30 cellular contexts compared by ENCODE assay signal in genomic region chr18:77671456-77672167, GRCh38.
DNase-seq lines count a peak whose midpoint lies in the region; ATAC-seq and TF ChIP-seq lines count a peak whose summit lies in the region.
"Had no signal": no experiment of that assay in that cellular context is flagged by ENCODE, and none has a peak within 500 bp of the region (broad histone marks: within the 10 kb centered on the region; RNA-seq: fewer than 3 reads in every experiment).

No MANE protein-coding gene starts in this region.

- H3K4ac ChIP-seq in neuronal stem cell (ENCODE audit: low read length), result no peak overlapping the region

- H3K9ac ChIP-seq in neuronal stem cell (ENCODE audit: low read depth, low read length, poor library complexity), result no peak overlapping the region

- peaks cover 14% of the 10 kb centered on the region for H3K27me3 Mint-ChIP-seq in glutamatergic neuron (ENCODE audit: unreplicated experiment)
- H3K27me3 Mint-ChIP-seq in chondrocyte (ENCODE audit: low read depth), result peaks cover 1% of the 10 kb centered on the region
- H3K27me3 Mint-ChIP-seq: IgD-negative memory B cell had no signal

- no peaks in the 10 kb centered on the region for H3K36me3 ChIP-seq in neuronal stem cell (replicated peaks in 1 of 2; ENCODE audit: control insufficient read depth in 2 of 2, insufficient read depth in 2 of 2, low read length in 2 of 2)
- H3K36me3 ChIP-seq: gastroesophageal sphincter, lower lobe of right lung, neutrophil, prostate gland had no signal

- no peak overlapping the region for H3K4me3 ChIP-seq in neuronal stem cell (ENCODE audit: low read length in 2 of 2)
- H3K4me3 ChIP-seq: coronary artery, gastroesophageal sphincter, GM12878, lower lobe of right lung, mucosa of descending colon, PC-9, prostate gland had no signal

- H2BK120ac ChIP-seq in neuronal stem cell (ENCODE audit: low read depth, low read length), result no peak overlapping the region

- H2BK12ac ChIP-seq in neuronal stem cell (ENCODE audit: low read length), result no peak overlapping the region

- peaks cover 0 to 6% of the 10 kb centered on the region in 2 donors for H3K4me1 ChIP-seq in neuronal stem cell (ENCODE audit: control insufficient read depth in 2 of 2, insufficient read depth in 1 of 2, low read depth in 1 of 2, low read length in 2 of 2)
- H3K4me1 ChIP-seq: gastroesophageal sphincter, prostate gland had no signal

- DNase-seq in NCI-H2227 (lab: John Stamatoyannopoulos, UW; ENCODE audit: unreplicated experiment), result peak; percentile 5
- DNase-seq in NCI-H2227 treated with DMSO at 0.1 percent for 48 hours (lab: John Stamatoyannopoulos, UW), result no peak
- peak; percentile 83 for DNase-seq in NCI-H146 (lab: John Stamatoyannopoulos, UW)
- no peak for DNase-seq in glutamatergic neuron
- no peak for DNase-seq in neuronal stem cell (ENCODE audit: low spot score)
- DNase-seq in chondrocyte (ENCODE audit: low spot score), result no peak
- DNase-seq in stimulated activated CD4-positive, alpha-beta T cell treated with anti-CD3 and anti-CD28 coated beads, Interleukin-2, amount 100 ng/mL, for 48 hours, result no peak
- DNase-seq: 8988T; activated CD4-positive, alpha-beta memory T cell treated with anti-CD3 and anti-CD28 coated beads, Interleukin-2, amount 10 ng/mL, durations not matched to agents 7 days and 5 days; activated gamma-delta T cell; CD4-positive, alpha-beta memory T cell; DMS53; lower lobe of right lung; mucosa of descending colon; NCI-H1092; NCI-H2029 treated with DMSO at 0.1 percent for 48 hours; NCI-H510A; NK-92 treated with Interleukin-12 subunit alpha and Interleukin-12 subunit beta, amount 100 ng/mL, for 24 hours; PC-9; SHP77; stimulated activated CD4-positive, alpha-beta T cell treated with anti-CD3 and anti-CD28 coated beads, Interleukin-1b, Interleukin-23, amount 100 ng/mL, for 48 hours; T1000 had no signal

- peak overlapping the region; percentile 77 for H3K27ac Mint-ChIP-seq in glutamatergic neuron (ENCODE audit: unreplicated experiment)
- no peak overlapping the region for H3K27ac Mint-ChIP-seq in chondrocyte (ENCODE audit: unreplicated experiment)
- H3K27ac Mint-ChIP-seq: activated CD4-positive, alpha-beta memory T cell treated with anti-CD3 and anti-CD28 coated beads, Interleukin-2, amount 10 ng/mL, durations not matched to agents 7 days and 5 days; CD4-positive, alpha-beta memory T cell; IgD-negative memory B cell; type B pancreatic cell had no signal

- no peak overlapping the region for H2BK5ac ChIP-seq in neuronal stem cell (ENCODE audit: low read length)

- no peak overlapping the region for H3K23ac ChIP-seq in neuronal stem cell (ENCODE audit: low read depth, low read length, poor library complexity)

- H3K14ac ChIP-seq in neuronal stem cell (ENCODE audit: low read length), result no peak overlapping the region

- H3K9me3 Mint-ChIP-seq in glutamatergic neuron (ENCODE audit: unreplicated experiment) (peaks cover 2% of the 10 kb centered on the region), chondrocyte (ENCODE audit: low read depth) (peaks cover 4% of the 10 kb centered on the region)
- H3K9me3 Mint-ChIP-seq: type B pancreatic cell had no signal

- H2BK15ac ChIP-seq in neuronal stem cell (ENCODE audit: low read length), result no peak overlapping the region

- H3K79me1 ChIP-seq in neuronal stem cell (ENCODE audit: low read depth, low read length), result no peaks in the 10 kb centered on the region

- peaks cover 0 to 2% (median 0%) of the 10 kb centered on the region in 3 experiments for H3K27me3 ChIP-seq in neuronal stem cell (ENCODE audit: control insufficient read depth in 3 of 3, insufficient read depth in 3 of 3, low read depth in 1 of 3, low read length in 3 of 3)

- no peak overlapping the region for H4K91ac ChIP-seq in neuronal stem cell (ENCODE audit: low read depth, low read length, poor library complexity)

- no peaks in the 10 kb centered on the region for H3K36me3 Mint-ChIP-seq in glutamatergic neuron (ENCODE audit: unreplicated experiment)
- no peaks in the 10 kb centered on the region for H3K36me3 Mint-ChIP-seq in chondrocyte (ENCODE audit: low read depth)
- H3K36me3 Mint-ChIP-seq: CD4-positive, alpha-beta memory T cell; type B pancreatic cell had no signal

- H3K18ac ChIP-seq in neuronal stem cell (ENCODE audit: low read length), result no peak overlapping the region

- H2AFZ ChIP-seq in neuronal stem cell (ENCODE audit: low read length), result peak overlapping the region; percentile 77
- H2AFZ ChIP-seq: PC-9 had no signal

- TF ChIP-seq CTCF in glutamatergic neuron (IDR thresholded peaks at IDR 0.05; ENCODE audit: partially characterized antibody, unreplicated experiment) (no peak), chondrocyte (IDR thresholded peaks at IDR 0.05) (no peak)

- no peaks in the 10 kb centered on the region for H3K9me3 ChIP-seq in neuronal stem cell (replicated peaks in 1 of 2; ENCODE audit: control insufficient read depth in 2 of 2, insufficient read depth in 1 of 2, low read depth in 1 of 2, low read length in 2 of 2)
- H3K9me3 ChIP-seq: gastroesophageal sphincter, lower lobe of right lung, mucosa of descending colon, neutrophil, prostate gland had no signal

- no peak overlapping the region for H3K27ac ChIP-seq in neuronal stem cell (replicated peaks; ENCODE audit: low read length)
- H3K27ac ChIP-seq: coronary artery, gastroesophageal sphincter, lower lobe of right lung, neutrophil, PC-9, prostate gland had no signal

- H4K8ac ChIP-seq in neuronal stem cell (ENCODE audit: low read depth, low read length), result no peak overlapping the region

- H3K4me2 ChIP-seq in neuronal stem cell (ENCODE audit: insufficient read depth, low read length, poor library complexity, severe bottlenecking), result peak overlapping the region; percentile 23
- H3K4me2 ChIP-seq: PC-9 had no signal

- H3K4me3 Mint-ChIP-seq in glutamatergic neuron (ENCODE audit: unreplicated experiment), result no peak overlapping the region
- no peak overlapping the region for H3K4me3 Mint-ChIP-seq in chondrocyte (ENCODE audit: unreplicated experiment)
- H3K4me3 Mint-ChIP-seq: activated CD4-positive, alpha-beta memory T cell treated with anti-CD3 and anti-CD28 coated beads, Interleukin-2, amount 10 ng/mL, durations not matched to agents 7 days and 5 days; type B pancreatic cell had no signal

- ATAC-seq in HG02642 (IDR thresholded peaks at IDR 0.05; ENCODE audit: poor library complexity, unreplicated experiment), result no peak
- ATAC-seq: gastroesophageal sphincter, GM12878, lower lobe of right lung, mucosa of descending colon had no signal

- WGBS in neuronal stem cell (ENCODE audit: extremely low coverage in 2 of 2, insufficient read length in 2 of 2, insufficient replicate concordance in 1 of 2), 2 donors, result no CpG with 5 or more reads among the region's 23 CpGs

- H2AK5ac ChIP-seq in neuronal stem cell (ENCODE audit: low read depth, low read length), result no peak overlapping the region

- H3K4me1 Mint-ChIP-seq in glutamatergic neuron (ENCODE audit: low read depth, unreplicated experiment), result peaks cover 13% of the 10 kb centered on the region
- H3K4me1 Mint-ChIP-seq in chondrocyte (ENCODE audit: low read depth), result no peaks in the 10 kb centered on the region
- H3K4me1 Mint-ChIP-seq: activated CD4-positive, alpha-beta memory T cell treated with anti-CD3 and anti-CD28 coated beads, Interleukin-2, amount 10 ng/mL, durations not matched to agents 7 days and 5 days; IgD-negative memory B cell had no signal

Comparison
In these comparisons a context has a peak if more than half of its experiments do, and no peak if none do; other contexts are left out.
1. DNase-seq: peak in NCI-H2227 (single experiment) and NCI-H146 (single experiment); none in NCI-H2227 treated with DMSO at 0.1 percent for 48 hours (single experiment), glutamatergic neuron (single experiment), neuronal stem cell (single experiment), chondrocyte (single experiment) and stimulated activated CD4-positive, alpha-beta T cell treated with anti-CD3 and anti-CD28 coated beads, Interleukin-2, amount 100 ng/mL, for 48 hours (0 of 2).